In the genomic region with DNA sequence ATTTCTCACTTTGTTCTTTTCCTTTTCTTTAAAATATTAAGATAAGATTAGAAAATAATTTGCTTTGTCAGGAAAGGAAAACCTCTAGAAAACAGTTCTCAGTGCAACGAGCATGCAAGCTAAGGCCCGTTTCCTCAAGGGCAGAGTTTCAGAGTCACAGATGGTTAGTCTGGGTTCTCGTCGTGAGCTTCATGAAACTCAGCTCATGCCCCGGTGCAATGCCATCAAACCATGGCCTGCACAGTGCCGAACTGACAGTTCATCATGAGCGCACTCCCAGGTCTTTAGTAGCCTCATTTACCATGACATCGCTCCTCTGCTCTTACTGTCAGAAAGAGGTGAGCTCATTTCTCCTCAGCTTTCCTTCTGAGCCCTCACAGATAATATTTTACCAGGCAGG, we compare ENCODE assay signal across 14 cellular contexts.
A peak's percentile ranks its signal among the peaks of the same experiment; 100 is the strongest.
DNase-seq lines count a peak whose midpoint lies in the region; ATAC-seq, FAIRE-seq and TF ChIP-seq lines count a peak whose summit lies in the region.
"Had no signal": no experiment of that assay in that cellular context is flagged by ENCODE, and none has a peak within 500 bp of the region (broad histone marks: within the 10 kb centered on the region; RNA-seq: fewer than 3 reads in every experiment).

No MANE protein-coding gene starts in this region.

- peak; percentile 86 for FAIRE-seq in GM12891 (lab: Jason Lieb, UNC)
- FAIRE-seq: bronchial epithelial cell, small intestine had no signal

- peak; percentile 81 for ATAC-seq in GM19397 (IDR thresholded peaks at IDR 0.05; ENCODE audit: unreplicated experiment)
- peak; percentile 73 for ATAC-seq in HG02763 (IDR thresholded peaks at IDR 0.05; ENCODE audit: unreplicated experiment)
- peak; percentile 57 for ATAC-seq in HG03457 (IDR thresholded peaks at IDR 0.05; ENCODE audit: unreplicated experiment)
- ATAC-seq in SK-N-SH treated with all-trans-retinoic acid at 6 μM for 48 hours, result no peak
- no peak for ATAC-seq in esophagus mucosa

- H3K27ac ChIP-seq in esophagus muscularis mucosa (replicated peaks in 1 of 4), result no peak overlapping the region
- H3K27ac ChIP-seq: HL-60, tibial nerve had no signal

- TF ChIP-seq POLR2A in GM12891 (IDR thresholded peaks at IDR 0.05; ENCODE audit: low read depth, low read length) (no peak), esophagus muscularis mucosa (IDR thresholded peaks at IDR 0.05; ENCODE audit: low read depth) (no peak)

- WGBS in esophagus muscularis mucosa, result 96% methylated on average over 8 of the region's 8 CpGs

- intact Hi-C loops in esophagus muscularis mucosa (cut with DNase I), result no loop called here

- DNase-seq in GM12891 (ENCODE audit: insufficient read length, low spot score), result no peak
- no peak for DNase-seq in NOMO-1 treated with dmso at 0.1 percent for 144 hours (lab: John Stamatoyannopoulos, UW; ENCODE audit: unreplicated experiment)
- no peak for DNase-seq in esophagus muscularis mucosa (ENCODE audit: extremely low spot score)
- DNase-seq: activated CD4-positive, alpha-beta T cell treated with anti-CD3 and anti-CD28 coated beads for 1 hour; NCI-H2171 treated with DMSO at 0.1 percent for 48 hours; small intestine had no signal

- no peaks in the 10 kb centered on the region for H3K36me3 ChIP-seq in esophagus muscularis mucosa
- H3K36me3 ChIP-seq: tibial nerve had no signal

- H3K9me3 ChIP-seq in esophagus muscularis mucosa, result no peaks in the 10 kb centered on the region
- H3K9me3 ChIP-seq: tibial nerve had no signal

- no peak for TF ChIP-seq CTCF in esophagus muscularis mucosa (IDR thresholded peaks at IDR 0.05)

- no peak overlapping the region for H3K4me3 ChIP-seq in esophagus muscularis mucosa
- H3K4me3 ChIP-seq: tibial nerve had no signal

- H3K4me1 ChIP-seq in esophagus muscularis mucosa, result no peaks in the 10 kb centered on the region
- H3K4me1 ChIP-seq: tibial nerve had no signal

- no peaks in the 10 kb centered on the region for H3K27me3 ChIP-seq in esophagus muscularis mucosa
- H3K27me3 ChIP-seq: tibial nerve had no signal

- no peak for TF ChIP-seq EP300 in esophagus muscularis mucosa (IDR thresholded peaks at IDR 0.05)

TF ChIP-seq in GM12891, 5 proteins besides CTCF, POLR2A, EP300 and RAD21:
- TF ChIP-seq TAF1 (IDR thresholded peaks at IDR 0.05; ENCODE audit: low read depth, low read length) (no peak), SPI1 (IDR thresholded peaks at IDR 0.05; ENCODE audit: low read depth, low read length) (no peak), POLR2AphosphoS5 (IDR thresholded peaks at IDR 0.05; ENCODE audit: low read depth, low read length) (no peak), PAX5 (IDR thresholded peaks at IDR 0.05; ENCODE audit: insufficient read depth, low read length, severe bottlenecking) (no peak), POU2F2 (IDR thresholded peaks at IDR 0.05; ENCODE audit: low read depth, low read length) (no peak)

TF ChIP-seq in SK-N-SH treated with all-trans-retinoic acid at 6 μM for 48 hours, 23 proteins besides CTCF, POLR2A, EP300 and RAD21:
- TF ChIP-seq ZFP3 (CRISPR knock-in tag; IDR thresholded peaks at IDR 0.05), result no peak
- no peak for TF ChIP-seq RARB (CRISPR knock-in tag; IDR thresholded peaks at IDR 0.05)
- no peak for TF ChIP-seq ZC3H10 (CRISPR knock-in tag; IDR thresholded peaks at IDR 0.05)
- TF ChIP-seq ZNF8 (CRISPR knock-in tag; IDR thresholded peaks at IDR 0.05), result no peak
- TF ChIP-seq ZNF565 (CRISPR knock-in tag; conservative IDR thresholded peaks at IDR 0.05; ENCODE audit: low read depth), result no peak
- TF ChIP-seq, protein P1, sequence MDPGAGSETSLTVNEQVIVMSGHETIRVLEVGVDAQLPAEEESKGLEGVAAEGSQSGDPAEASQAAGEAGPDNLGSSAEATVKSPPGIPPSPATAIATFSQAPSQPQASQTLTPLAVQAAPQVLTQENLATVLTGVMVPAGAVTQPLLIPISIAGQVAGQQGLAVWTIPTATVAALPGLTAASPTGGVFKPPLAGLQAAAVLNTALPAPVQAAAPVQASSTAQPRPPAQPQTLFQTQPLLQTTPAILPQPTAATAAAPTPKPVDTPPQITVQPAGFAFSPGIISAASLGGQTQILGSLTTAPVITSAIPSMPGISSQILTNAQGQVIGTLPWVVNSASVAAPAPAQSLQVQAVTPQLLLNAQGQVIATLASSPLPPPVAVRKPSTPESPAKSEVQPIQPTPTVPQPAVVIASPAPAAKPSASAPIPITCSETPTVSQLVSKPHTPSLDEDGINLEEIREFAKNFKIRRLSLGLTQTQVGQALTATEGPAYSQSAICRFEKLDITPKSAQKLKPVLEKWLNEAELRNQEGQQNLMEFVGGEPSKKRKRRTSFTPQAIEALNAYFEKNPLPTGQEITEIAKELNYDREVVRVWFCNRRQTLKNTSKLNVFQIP (CRISPR knock-in tag; IDR thresholded peaks at IDR 0.05; ENCODE audit: borderline replicate concordance, low read depth), result no peak
- no peak for TF ChIP-seq BACH2 (CRISPR knock-in tag; IDR thresholded peaks at IDR 0.05; ENCODE audit: borderline replicate concordance)
- TF ChIP-seq, protein P2, sequence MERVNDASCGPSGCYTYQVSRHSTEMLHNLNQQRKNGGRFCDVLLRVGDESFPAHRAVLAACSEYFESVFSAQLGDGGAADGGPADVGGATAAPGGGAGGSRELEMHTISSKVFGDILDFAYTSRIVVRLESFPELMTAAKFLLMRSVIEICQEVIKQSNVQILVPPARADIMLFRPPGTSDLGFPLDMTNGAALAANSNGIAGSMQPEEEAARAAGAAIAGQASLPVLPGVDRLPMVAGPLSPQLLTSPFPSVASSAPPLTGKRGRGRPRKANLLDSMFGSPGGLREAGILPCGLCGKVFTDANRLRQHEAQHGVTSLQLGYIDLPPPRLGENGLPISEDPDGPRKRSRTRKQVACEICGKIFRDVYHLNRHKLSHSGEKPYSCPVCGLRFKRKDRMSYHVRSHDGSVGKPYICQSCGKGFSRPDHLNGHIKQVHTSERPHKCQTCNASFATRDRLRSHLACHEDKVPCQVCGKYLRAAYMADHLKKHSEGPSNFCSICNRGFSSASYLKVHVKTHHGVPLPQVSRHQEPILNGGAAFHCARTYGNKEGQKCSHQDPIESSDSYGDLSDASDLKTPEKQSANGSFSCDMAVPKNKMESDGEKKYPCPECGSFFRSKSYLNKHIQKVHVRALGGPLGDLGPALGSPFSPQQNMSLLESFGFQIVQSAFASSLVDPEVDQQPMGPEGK (CRISPR knock-in tag; IDR thresholded peaks at IDR 0.05; ENCODE audit: borderline replicate concordance), result no peak
- TF ChIP-seq TOX (CRISPR knock-in tag; IDR thresholded peaks at IDR 0.05; ENCODE audit: borderline replicate concordance), result no peak
- TF ChIP-seq PPARA (CRISPR knock-in tag; IDR thresholded peaks at IDR 0.05; ENCODE audit: borderline replicate concordance), result no peak
- TF ChIP-seq ISL1 (CRISPR knock-in tag; IDR thresholded peaks at IDR 0.05), result no peak
- TF ChIP-seq, protein P3, sequence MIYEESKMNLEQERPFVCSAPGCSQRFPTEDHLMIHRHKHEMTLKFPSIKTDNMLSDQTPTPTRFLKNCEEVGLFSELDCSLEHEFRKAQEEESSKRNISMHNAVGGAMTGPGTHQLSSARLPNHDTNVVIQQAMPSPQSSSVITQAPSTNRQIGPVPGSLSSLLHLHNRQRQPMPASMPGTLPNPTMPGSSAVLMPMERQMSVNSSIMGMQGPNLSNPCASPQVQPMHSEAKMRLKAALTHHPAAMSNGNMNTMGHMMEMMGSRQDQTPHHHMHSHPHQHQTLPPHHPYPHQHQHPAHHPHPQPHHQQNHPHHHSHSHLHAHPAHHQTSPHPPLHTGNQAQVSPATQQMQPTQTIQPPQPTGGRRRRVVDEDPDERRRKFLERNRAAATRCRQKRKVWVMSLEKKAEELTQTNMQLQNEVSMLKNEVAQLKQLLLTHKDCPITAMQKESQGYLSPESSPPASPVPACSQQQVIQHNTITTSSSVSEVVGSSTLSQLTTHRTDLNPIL (CRISPR knock-in tag; IDR thresholded peaks at IDR 0.05; ENCODE audit: low read depth), result no peak
- TF ChIP-seq, protein P4, sequence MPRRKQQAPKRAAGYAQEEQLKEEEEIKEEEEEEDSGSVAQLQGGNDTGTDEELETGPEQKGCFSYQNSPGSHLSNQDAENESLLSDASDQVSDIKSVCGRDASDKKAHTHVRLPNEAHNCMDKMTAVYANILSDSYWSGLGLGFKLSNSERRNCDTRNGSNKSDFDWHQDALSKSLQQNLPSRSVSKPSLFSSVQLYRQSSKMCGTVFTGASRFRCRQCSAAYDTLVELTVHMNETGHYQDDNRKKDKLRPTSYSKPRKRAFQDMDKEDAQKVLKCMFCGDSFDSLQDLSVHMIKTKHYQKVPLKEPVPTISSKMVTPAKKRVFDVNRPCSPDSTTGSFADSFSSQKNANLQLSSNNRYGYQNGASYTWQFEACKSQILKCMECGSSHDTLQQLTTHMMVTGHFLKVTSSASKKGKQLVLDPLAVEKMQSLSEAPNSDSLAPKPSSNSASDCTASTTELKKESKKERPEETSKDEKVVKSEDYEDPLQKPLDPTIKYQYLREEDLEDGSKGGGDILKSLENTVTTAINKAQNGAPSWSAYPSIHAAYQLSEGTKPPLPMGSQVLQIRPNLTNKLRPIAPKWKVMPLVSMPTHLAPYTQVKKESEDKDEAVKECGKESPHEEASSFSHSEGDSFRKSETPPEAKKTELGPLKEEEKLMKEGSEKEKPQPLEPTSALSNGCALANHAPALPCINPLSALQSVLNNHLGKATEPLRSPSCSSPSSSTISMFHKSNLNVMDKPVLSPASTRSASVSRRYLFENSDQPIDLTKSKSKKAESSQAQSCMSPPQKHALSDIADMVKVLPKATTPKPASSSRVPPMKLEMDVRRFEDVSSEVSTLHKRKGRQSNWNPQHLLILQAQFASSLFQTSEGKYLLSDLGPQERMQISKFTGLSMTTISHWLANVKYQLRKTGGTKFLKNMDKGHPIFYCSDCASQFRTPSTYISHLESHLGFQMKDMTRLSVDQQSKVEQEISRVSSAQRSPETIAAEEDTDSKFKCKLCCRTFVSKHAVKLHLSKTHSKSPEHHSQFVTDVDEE (CRISPR knock-in tag; IDR thresholded peaks at IDR 0.05), result no peak
- no peak for TF ChIP-seq ZNF70 (CRISPR knock-in tag; IDR thresholded peaks at IDR 0.05)
- TF ChIP-seq TCF4 (CRISPR knock-in tag; IDR thresholded peaks at IDR 0.05; ENCODE audit: borderline replicate concordance), result no peak
- TF ChIP-seq ESRRG (CRISPR knock-in tag; IDR thresholded peaks at IDR 0.05), result no peak
- no peak for TF ChIP-seq OSR1 (CRISPR knock-in tag; IDR thresholded peaks at IDR 0.05)
TF ChIP-seq in SK-N-SH treated with all-trans-retinoic acid at 6 μM for 48 hours: peak in this region for 0.

Comparison
In these comparisons a context has a peak if more than half of its experiments do, and no peak if none do; other contexts are left out.
1. ATAC-seq: peak in GM19397 (single experiment), HG02763 (single experiment) and HG03457 (single experiment); none in SK-N-SH treated with all-trans-retinoic acid at 6 μM for 48 hours (single experiment) and esophagus mucosa (single experiment).